ENCODE assay signal across 22 cellular contexts in the genomic region with DNA sequence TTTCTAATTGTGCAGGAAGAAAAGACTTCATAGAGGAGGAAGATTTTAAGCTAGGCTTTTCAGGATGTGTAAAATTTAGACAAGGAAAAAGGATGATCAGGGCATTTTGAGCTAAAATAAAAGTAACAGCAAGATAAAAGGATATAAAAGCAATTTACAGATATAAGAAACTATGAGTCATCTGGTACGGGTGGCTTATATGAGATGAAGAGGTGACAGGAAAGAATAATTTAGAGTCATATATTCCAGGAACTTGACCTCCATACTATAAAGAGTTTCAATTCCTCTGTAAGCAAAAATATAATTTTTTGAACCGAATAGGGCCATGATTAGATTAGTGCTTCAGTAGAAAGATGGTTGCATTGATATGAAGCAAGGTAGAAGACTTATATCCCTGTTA.
"Had no signal": no experiment of that assay in that cellular context is flagged by ENCODE, and none has a peak within 500 bp of the region (broad histone marks: within the 10 kb centered on the region; RNA-seq: fewer than 3 reads in every experiment).

No MANE protein-coding gene starts in this region.

- H3K27ac ChIP-seq: colonic mucosa, psoas muscle, right lobe of liver, suprapubic skin, thyroid gland had no signal

- H3K36me3 ChIP-seq: colonic mucosa, right lobe of liver, suprapubic skin, thyroid gland had no signal

- H3K9me3 ChIP-seq: colonic mucosa, psoas muscle, right lobe of liver, suprapubic skin, thyroid gland had no signal

- H3K4me3 Mint-ChIP-seq: endodermal cell; naive thymus-derived CD4-positive, alpha-beta T cell; nephron progenitor cell; type B pancreatic cell had no signal

- ATAC-seq: left cardiac atrium; naive thymus-derived CD4-positive, alpha-beta T cell; psoas muscle; right lobe of liver had no signal

- DNase-seq: colonic mucosa; effector CD4-positive, alpha-beta T cell; endodermal cell; foreskin melanocyte; head of caudate nucleus; kidney; left cardiac atrium; left ventricle myocardium superior; mesendoderm; naive thymus-derived CD4-positive, alpha-beta T cell; nephron progenitor cell; psoas muscle; retina; right lobe of liver; stimulated activated CD4-positive, alpha-beta T cell treated with anti-CD3 and anti-CD28 coated beads, Interleukin-2, amount 100 ng/mL, for 24 hours; stimulated activated CD4-positive, alpha-beta T cell treated with anti-CD3 and anti-CD28 coated beads, Interleukin-4, amount 100 ng/mL, for 4 hours; stimulated activated naive CD4-positive, alpha-beta T cell; thyroid gland had no signal

- H3K27me3 Mint-ChIP-seq: type B pancreatic cell had no signal

- H3K4me1 ChIP-seq: colonic mucosa, psoas muscle, right lobe of liver, suprapubic skin had no signal

- H3K27ac Mint-ChIP-seq: endodermal cell; naive thymus-derived CD4-positive, alpha-beta T cell; nephron progenitor cell; type B pancreatic cell had no signal

- H2AFZ ChIP-seq: hepatocyte had no signal

- H3K79me2 ChIP-seq: hepatocyte had no signal

- H3K4me3 ChIP-seq: colonic mucosa, hepatocyte, lung, psoas muscle, right lobe of liver, suprapubic skin, thyroid gland had no signal

- H3K4me2 ChIP-seq: hepatocyte had no signal

- H3K9me3 Mint-ChIP-seq: endodermal cell, nephron progenitor cell, type B pancreatic cell had no signal
